Comparison of ENCODE assay signal across 1 cellular context in the genomic region with DNA sequence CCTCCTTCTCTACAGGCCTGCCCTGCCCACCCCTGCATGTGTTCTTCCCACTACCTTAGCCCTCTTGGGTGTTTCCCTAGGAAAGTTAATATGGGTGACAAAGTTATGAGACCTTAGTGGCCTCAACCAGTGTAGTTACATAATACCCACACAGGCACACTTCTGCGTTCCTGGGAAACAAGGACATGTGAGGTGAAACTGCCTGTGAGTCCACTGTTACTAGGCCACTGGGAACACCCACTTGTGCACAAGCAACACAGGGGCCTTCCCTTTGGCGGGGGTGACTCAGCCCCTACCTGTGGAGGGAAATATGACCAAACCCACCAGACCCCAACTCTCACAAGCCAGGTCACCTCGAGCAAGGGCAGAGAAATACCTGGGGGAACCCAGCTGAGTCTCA.
TF ChIP-seq lines count a peak whose summit lies in the region.

No MANE protein-coding gene starts in this region.

TF ChIP-seq in WTC11, 78 proteins besides CTCF, POLR2A, EP300 and RAD21 (continued from another document):
- TF ChIP-seq, protein P1, sequence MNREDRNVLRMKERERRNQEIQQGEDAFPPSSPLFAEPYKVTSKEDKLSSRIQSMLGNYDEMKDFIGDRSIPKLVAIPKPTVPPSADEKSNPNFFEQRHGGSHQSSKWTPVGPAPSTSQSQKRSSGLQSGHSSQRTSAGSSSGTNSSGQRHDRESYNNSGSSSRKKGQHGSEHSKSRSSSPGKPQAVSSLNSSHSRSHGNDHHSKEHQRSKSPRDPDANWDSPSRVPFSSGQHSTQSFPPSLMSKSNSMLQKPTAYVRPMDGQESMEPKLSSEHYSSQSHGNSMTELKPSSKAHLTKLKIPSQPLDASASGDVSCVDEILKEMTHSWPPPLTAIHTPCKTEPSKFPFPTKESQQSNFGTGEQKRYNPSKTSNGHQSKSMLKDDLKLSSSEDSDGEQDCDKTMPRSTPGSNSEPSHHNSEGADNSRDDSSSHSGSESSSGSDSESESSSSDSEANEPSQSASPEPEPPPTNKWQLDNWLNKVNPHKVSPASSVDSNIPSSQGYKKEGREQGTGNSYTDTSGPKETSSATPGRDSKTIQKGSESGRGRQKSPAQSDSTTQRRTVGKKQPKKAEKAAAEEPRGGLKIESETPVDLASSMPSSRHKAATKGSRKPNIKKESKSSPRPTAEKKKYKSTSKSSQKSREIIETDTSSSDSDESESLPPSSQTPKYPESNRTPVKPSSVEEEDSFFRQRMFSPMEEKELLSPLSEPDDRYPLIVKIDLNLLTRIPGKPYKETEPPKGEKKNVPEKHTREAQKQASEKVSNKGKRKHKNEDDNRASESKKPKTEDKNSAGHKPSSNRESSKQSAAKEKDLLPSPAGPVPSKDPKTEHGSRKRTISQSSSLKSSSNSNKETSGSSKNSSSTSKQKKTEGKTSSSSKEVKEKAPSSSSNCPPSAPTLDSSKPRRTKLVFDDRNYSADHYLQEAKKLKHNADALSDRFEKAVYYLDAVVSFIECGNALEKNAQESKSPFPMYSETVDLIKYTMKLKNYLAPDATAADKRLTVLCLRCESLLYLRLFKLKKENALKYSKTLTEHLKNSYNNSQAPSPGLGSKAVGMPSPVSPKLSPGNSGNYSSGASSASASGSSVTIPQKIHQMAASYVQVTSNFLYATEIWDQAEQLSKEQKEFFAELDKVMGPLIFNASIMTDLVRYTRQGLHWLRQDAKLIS (CRISPR knock-in tag; IDR thresholded peaks at IDR 0.05; ENCODE audit: borderline replicate concordance), result no peak
- TF ChIP-seq, protein P2, sequence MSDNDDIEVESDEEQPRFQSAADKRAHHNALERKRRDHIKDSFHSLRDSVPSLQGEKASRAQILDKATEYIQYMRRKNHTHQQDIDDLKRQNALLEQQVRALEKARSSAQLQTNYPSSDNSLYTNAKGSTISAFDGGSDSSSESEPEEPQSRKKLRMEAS (CRISPR knock-in tag; IDR thresholded peaks at IDR 0.05), result no peak
- no peak for TF ChIP-seq FOXK1 (CRISPR knock-in tag; IDR thresholded peaks at IDR 0.05)
- TF ChIP-seq, protein P3, sequence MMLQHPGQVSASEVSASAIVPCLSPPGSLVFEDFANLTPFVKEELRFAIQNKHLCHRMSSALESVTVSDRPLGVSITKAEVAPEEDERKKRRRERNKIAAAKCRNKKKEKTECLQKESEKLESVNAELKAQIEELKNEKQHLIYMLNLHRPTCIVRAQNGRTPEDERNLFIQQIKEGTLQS (CRISPR knock-in tag; conservative IDR thresholded peaks at IDR 0.05), result no peak
- no peak for TF ChIP-seq RORB (CRISPR knock-in tag; IDR thresholded peaks at IDR 0.05)
- no peak for TF ChIP-seq HMGA2 (CRISPR knock-in tag; IDR thresholded peaks at IDR 0.05)
- TF ChIP-seq CREB1 (CRISPR knock-in tag; IDR thresholded peaks at IDR 0.05), result no peak
- TF ChIP-seq SP1 (CRISPR knock-in tag; conservative IDR thresholded peaks at IDR 0.05), result no peak
- TF ChIP-seq MYBL2 (CRISPR knock-in tag; IDR thresholded peaks at IDR 0.05), result no peak
- TF ChIP-seq JUN (CRISPR knock-in tag; IDR thresholded peaks at IDR 0.05), result no peak
- TF ChIP-seq, protein P4, sequence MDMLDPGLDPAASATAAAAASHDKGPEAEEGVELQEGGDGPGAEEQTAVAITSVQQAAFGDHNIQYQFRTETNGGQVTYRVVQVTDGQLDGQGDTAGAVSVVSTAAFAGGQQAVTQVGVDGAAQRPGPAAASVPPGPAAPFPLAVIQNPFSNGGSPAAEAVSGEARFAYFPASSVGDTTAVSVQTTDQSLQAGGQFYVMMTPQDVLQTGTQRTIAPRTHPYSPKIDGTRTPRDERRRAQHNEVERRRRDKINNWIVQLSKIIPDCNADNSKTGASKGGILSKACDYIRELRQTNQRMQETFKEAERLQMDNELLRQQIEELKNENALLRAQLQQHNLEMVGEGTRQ (CRISPR knock-in tag; IDR thresholded peaks at IDR 0.05), result no peak
- no peak for TF ChIP-seq ZNF263 (CRISPR knock-in tag; IDR thresholded peaks at IDR 0.05; ENCODE audit: low read depth)
- TF ChIP-seq, protein P5, sequence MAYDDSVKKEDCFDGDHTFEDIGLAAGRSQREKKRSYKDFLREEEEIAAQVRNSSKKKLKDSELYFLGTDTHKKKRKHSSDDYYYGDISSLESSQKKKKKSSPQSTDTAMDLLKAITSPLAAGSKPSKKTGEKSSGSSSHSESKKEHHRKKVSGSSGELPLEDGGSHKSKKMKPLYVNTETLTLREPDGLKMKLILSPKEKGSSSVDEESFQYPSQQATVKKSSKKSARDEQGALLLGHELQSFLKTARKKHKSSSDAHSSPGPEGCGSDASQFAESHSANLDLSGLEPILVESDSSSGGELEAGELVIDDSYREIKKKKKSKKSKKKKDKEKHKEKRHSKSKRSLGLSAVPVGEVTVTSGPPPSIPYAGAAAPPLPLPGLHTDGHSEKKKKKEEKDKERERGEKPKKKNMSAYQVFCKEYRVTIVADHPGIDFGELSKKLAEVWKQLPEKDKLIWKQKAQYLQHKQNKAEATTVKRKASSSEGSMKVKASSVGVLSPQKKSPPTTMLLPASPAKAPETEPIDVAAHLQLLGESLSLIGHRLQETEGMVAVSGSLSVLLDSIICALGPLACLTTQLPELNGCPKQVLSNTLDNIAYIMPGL (CRISPR knock-in tag; IDR thresholded peaks at IDR 0.05), result no peak
- no peak for TF ChIP-seq FOXP1 (CRISPR knock-in tag; IDR thresholded peaks at IDR 0.05; ENCODE audit: borderline replicate concordance)
- no peak for TF ChIP-seq MXD4 (CRISPR knock-in tag; IDR thresholded peaks at IDR 0.05; ENCODE audit: borderline replicate concordance)
- no peak for TF ChIP-seq TCF7 (CRISPR knock-in tag; IDR thresholded peaks at IDR 0.05; ENCODE audit: low read depth)
- no peak for TF ChIP-seq CBFB (CRISPR knock-in tag; IDR thresholded peaks at IDR 0.05; ENCODE audit: low read depth)
